22 cellular contexts compared by ENCODE assay signal in the genomic region with DNA sequence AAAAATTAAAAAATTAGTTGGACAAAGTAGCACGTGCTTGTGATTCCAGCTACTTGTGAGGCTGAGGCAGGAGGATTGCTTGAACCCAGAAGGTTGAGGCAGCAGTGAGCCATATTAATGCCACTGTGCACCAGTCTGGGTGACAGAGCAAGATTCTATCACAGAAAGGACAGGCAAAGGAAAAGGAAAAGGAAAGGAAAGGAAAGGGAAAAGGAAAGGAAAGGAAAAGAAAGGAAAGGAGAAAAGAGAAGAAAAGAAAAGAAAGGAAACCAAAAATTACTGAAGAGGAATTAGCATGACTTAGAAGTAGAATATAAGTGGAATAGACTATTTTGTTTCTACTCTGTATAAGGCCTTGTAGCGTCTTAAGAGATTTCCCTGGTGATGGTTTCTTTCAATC.
DNase-seq lines count a peak whose midpoint lies in the region; ATAC-seq, FAIRE-seq and TF ChIP-seq lines count a peak whose summit lies in the region.
"Had no signal": no experiment of that assay in that cellular context is flagged by ENCODE, and none has a peak within 500 bp of the region (broad histone marks: within the 10 kb centered on the region; RNA-seq: fewer than 3 reads in every experiment).

No MANE protein-coding gene starts in this region.

- H3K9ac ChIP-seq in HepG2 (ENCODE audit: insufficient read depth, low read depth, low read length) (no peak overlapping the region), iPS-20b (ENCODE audit: low read depth, low read length) (no peak overlapping the region), mammary epithelial cell (ENCODE audit: insufficient read depth, low read length) (no peak overlapping the region)
- H3K9ac ChIP-seq: BLaER1, GM23248 had no signal

- POLR2A ChIA-PET in HepG2 (lab: Yijun Ruan, JAX) (no interaction called here), WTC11 (lab: Charles Lee) (no interaction called here)

- H3K9me3 Mint-ChIP-seq in WTC11: peaks cover 6% of the 10 kb centered on the region; the same call in 1 of the 2 replicates
- H3K9me3 Mint-ChIP-seq: CD8-positive, alpha-beta T cell had no signal

- peak overlapping the region in 2 of 3 donors; percentile 63 to 82 for H3K27ac ChIP-seq in right lobe of liver
- no peak overlapping the region for H3K27ac ChIP-seq in HepG2 (ENCODE audit: extremely low read length, insufficient read depth, low read length)
- H3K27ac ChIP-seq in iPS-20b (ENCODE audit: low read length): peak overlapping the region; percentile 40
- peak overlapping the region; percentile 11 for H3K27ac ChIP-seq in upper lobe of right lung
- H3K27ac ChIP-seq in suprapubic skin: no peak overlapping the region
- no peak overlapping the region for H3K27ac ChIP-seq in mammary epithelial cell (ENCODE audit: insufficient read depth, low read depth, low read length)
- H3K27ac ChIP-seq: 22Rv1, BLaER1, C4-2B, GM23248 had no signal

- TF ChIP-seq RAD21 in HepG2 (CRISPR knock-in tag; IDR thresholded peaks at IDR 0.05): no peak

- CTCF ChIA-PET in HepG2 (lab: Yijun Ruan, JAX; ENCODE audit: low intra/inter-chr PET ratio, low total read pairs) (no interaction called here), WTC11 (lab: Charles Lee) (no interaction called here), mammary epithelial cell (lab: Charles Lee; ENCODE audit: low non-redundant PET) (no interaction called here)

- peaks cover 0 to 13% (median 4%) of the 10 kb centered on the region in 4 donors for H3K4me1 ChIP-seq in right lobe of liver
- peaks cover 18% of the 10 kb centered on the region for H3K4me1 ChIP-seq in HepG2 (ENCODE audit: insufficient read depth, low read length)
- H3K4me1 ChIP-seq in iPS-20b (ENCODE audit: insufficient read depth, low read length): peaks cover 49% of the 10 kb centered on the region
- H3K4me1 ChIP-seq in upper lobe of right lung: no peaks in the 10 kb centered on the region
- H3K4me1 ChIP-seq in suprapubic skin: no peaks in the 10 kb centered on the region
- H3K4me1 ChIP-seq in mammary epithelial cell (ENCODE audit: insufficient read depth, low read length): no peaks in the 10 kb centered on the region
- H3K4me1 ChIP-seq: BLaER1 had no signal

- H4K20me1 ChIP-seq in HepG2 (ENCODE audit: insufficient read depth, low read length) (no peaks in the 10 kb centered on the region), mammary epithelial cell (ENCODE audit: insufficient read depth, low read length) (no peaks in the 10 kb centered on the region)
- H4K20me1 ChIP-seq: BLaER1 had no signal

- in situ Hi-C loops in HepG2 (cut with HindIII; ENCODE audit: extremely low pct_ligation_motif_present, low pct_unique_long_range_greater_than_20kb): no loop called here
- in situ Hi-C loops in mammary epithelial cell (cut with MboI; ENCODE audit: low sequenced_read_pairs in 2 of 2): no loop called here

- DNase-seq in right lobe of liver (no peak), HepG2 (ENCODE audit: low spot score) (no peak), WTC11 (ENCODE audit: low spot score) (no peak), upper lobe of right lung (no peak), GM19240 (ENCODE audit: insufficient read length, low spot score) (no peak), suprapubic skin (ENCODE audit: low spot score in 2 of 2) (no peak), mammary epithelial cell (no peak)
- DNase-seq: CD4-positive, CD25-positive, alpha-beta regulatory T cell; CD8-positive, alpha-beta T cell; DMS153; DND-41; GM23248 had no signal

- BruUV-seq in HepG2 (replicated peaks; lab: Mats Ljungman, UMichigan) (no TSS peak), mammary epithelial cell (replicated peaks; lab: Mats Ljungman, UMichigan) (no TSS peak)

- 95% methylated on average over 2 of the region's 2 CpGs for WGBS in right lobe of liver (ENCODE audit: insufficient coverage, low coverage, low lambda C conversion rate, missing lambda C conversion rate)
- WGBS in HepG2 (ENCODE audit: low lambda C conversion rate): 66% methylated on average over 2 of the region's 2 CpGs
- 89% methylated on average over 2 of the region's 2 CpGs for WGBS in suprapubic skin
- 65% methylated on average over 2 of the region's 2 CpGs for WGBS in mammary epithelial cell (ENCODE audit: low coverage, missing lambda C conversion rate)

- peaks cover 6% of the 10 kb centered on the region; the same call in 1 of the 2 replicates for H3K36me3 Mint-ChIP-seq in WTC11
- H3K36me3 Mint-ChIP-seq: CD4-positive, CD25-positive, alpha-beta regulatory T cell; CD8-positive, alpha-beta T cell had no signal

- peak overlapping the region; percentile 20; the same call in 1 of the 2 replicates for H3K27ac Mint-ChIP-seq in WTC11
- H3K27ac Mint-ChIP-seq: B cell; CD4-positive, CD25-positive, alpha-beta regulatory T cell; CD8-positive, alpha-beta T cell had no signal

- H3K4me1 Mint-ChIP-seq in WTC11: peaks cover 36% of the 10 kb centered on the region
- H3K4me1 Mint-ChIP-seq: B cell; CD4-positive, CD25-positive, alpha-beta regulatory T cell had no signal

- H3K27me3 Mint-ChIP-seq in WTC11 (ENCODE audit: low read depth): no peaks in the 10 kb centered on the region
- H3K27me3 Mint-ChIP-seq: B cell had no signal

- H3K4me3 Mint-ChIP-seq in WTC11: no peak overlapping the region
- H3K4me3 Mint-ChIP-seq: B cell; CD4-positive, CD25-positive, alpha-beta regulatory T cell; CD8-positive, alpha-beta T cell had no signal

- no peaks in the 10 kb centered on the region for H3K27me3 ChIP-seq in right lobe of liver
- H3K27me3 ChIP-seq in HepG2 (ENCODE audit: control insufficient read depth in 1 of 2, insufficient read depth in 2 of 2, low read length in 2 of 2): no peaks in the 10 kb centered on the region
- no peaks in the 10 kb centered on the region for H3K27me3 ChIP-seq in iPS-20b (ENCODE audit: insufficient read depth, low read length)
- H3K27me3 ChIP-seq in upper lobe of right lung: no peaks in the 10 kb centered on the region
- H3K27me3 ChIP-seq in suprapubic skin: no peaks in the 10 kb centered on the region
- H3K27me3 ChIP-seq in mammary epithelial cell (ENCODE audit: insufficient read depth, low read length): no peaks in the 10 kb centered on the region
- H3K27me3 ChIP-seq: BLaER1 had no signal

- TF ChIP-seq EP300 in HepG2 (IDR thresholded peaks at IDR 0.05; ENCODE audit: low read depth in 2 of 2, low read length in 2 of 2): no peak
- TF ChIP-seq EP300 in HepG2 (CRISPR knock-in tag; IDR thresholded peaks at IDR 0.05; ENCODE audit: borderline replicate concordance): no peak
- no peak for TF ChIP-seq EP300 in suprapubic skin (IDR thresholded peaks at IDR 0.05)

- no peaks in the 10 kb centered on the region for H3K9me3 ChIP-seq in right lobe of liver
- no peaks in the 10 kb centered on the region for H3K9me3 ChIP-seq in HepG2 (ENCODE audit: low read length)
- H3K9me3 ChIP-seq in iPS-20b (ENCODE audit: insufficient read depth, low read depth, low read length): no peaks in the 10 kb centered on the region
- H3K9me3 ChIP-seq in upper lobe of right lung: no peaks in the 10 kb centered on the region
- no peaks in the 10 kb centered on the region for H3K9me3 ChIP-seq in suprapubic skin
- no peaks in the 10 kb centered on the region for H3K9me3 ChIP-seq in mammary epithelial cell (replicated peaks; ENCODE audit: insufficient read depth, low read length)
- H3K9me3 ChIP-seq: BLaER1, Caco-2 had no signal

- no peak overlapping the region for H2AFZ ChIP-seq in HepG2 (ENCODE audit: low read length)
- no peak overlapping the region for H2AFZ ChIP-seq in mammary epithelial cell (ENCODE audit: low read depth, low read length)
- H2AFZ ChIP-seq: GM23248 had no signal

- no peak overlapping the region for H3K4me3 ChIP-seq in right lobe of liver
- H3K4me3 ChIP-seq in HepG2 (replicated peaks in 1 of 3; ENCODE audit: insufficient read depth in 1 of 3, low read depth in 2 of 3, low read length in 3 of 3): no peak overlapping the region
- no peak overlapping the region for H3K4me3 ChIP-seq in iPS-20b (ENCODE audit: low read length)
- no peak overlapping the region for H3K4me3 ChIP-seq in upper lobe of right lung
- no peak overlapping the region for H3K4me3 ChIP-seq in suprapubic skin
- H3K4me3 ChIP-seq in mammary epithelial cell (replicated peaks in 1 of 3; ENCODE audit: insufficient read depth in 1 of 3, low read depth in 2 of 3, low read length in 3 of 3): no peak overlapping the region
- H3K4me3 ChIP-seq: BLaER1, GM23248 had no signal

- TF ChIP-seq CTCF in right lobe of liver (IDR thresholded peaks at IDR 0.05) (no peak), HepG2 (CRISPR knock-in tag; IDR thresholded peaks at IDR 0.05) (no peak), WTC11 (IDR thresholded peaks at IDR 0.05) (no peak), upper lobe of right lung (IDR thresholded peaks at IDR 0.05) (no peak), suprapubic skin (IDR thresholded peaks at IDR 0.05) (no peak), mammary epithelial cell (conservative IDR thresholded peaks at IDR 0.05 in 1 of 2, IDR thresholded peaks at IDR 0.05 in 1 of 2; ENCODE audit: extremely low read depth in 1 of 2, insufficient read depth in 1 of 2, low read depth in 1 of 2, low read length in 2 of 2) (no peak)

- no peak for FAIRE-seq in HepG2 (lab: Jason Lieb, UNC)
- FAIRE-seq: A204.1, G401.6, GM12892, H54 had no signal

- dilution Hi-C loops in mammary epithelial cell (cut with HindIII; ENCODE audit: low sequenced_read_pairs): no loop called here

- H3K4me2 ChIP-seq in HepG2 (ENCODE audit: low read depth, low read length) (no peak overlapping the region), mammary epithelial cell (ENCODE audit: insufficient read depth, low read depth, low read length) (no peak overlapping the region)
- H3K4me2 ChIP-seq: BLaER1 had no signal

- intact Hi-C loops in right lobe of liver (cut with DNase I): no loop called here
- intact Hi-C loops in HepG2 (cut with micrococcal nuclease; ENCODE audit: unreplicated experiment): no loop called here
- intact Hi-C loops in upper lobe of right lung (cut with DNase I): no loop called here
- intact Hi-C loops in mammary epithelial cell (cut with micrococcal nuclease): no loop called here

- H3K36me3 ChIP-seq in right lobe of liver (no peaks in the 10 kb centered on the region), HepG2 (replicated peaks in 1 of 2; ENCODE audit: control insufficient read depth in 1 of 2, insufficient read depth in 2 of 2, low read length in 2 of 2) (no peaks in the 10 kb centered on the region), iPS-20b (ENCODE audit: insufficient read depth, low read depth, low read length) (no peaks in the 10 kb centered on the region), upper lobe of right lung (no peaks in the 10 kb centered on the region), suprapubic skin (no peaks in the 10 kb centered on the region), mammary epithelial cell (ENCODE audit: insufficient read depth, low read length) (no peaks in the 10 kb centered on the region)
- H3K36me3 ChIP-seq: BLaER1 had no signal

- H3K79me2 ChIP-seq in HepG2 (ENCODE audit: insufficient read depth, low read length): no peaks in the 10 kb centered on the region
- H3K79me2 ChIP-seq in mammary epithelial cell (ENCODE audit: insufficient read depth, low read length): no peaks in the 10 kb centered on the region

- no peak for TF ChIP-seq POLR2A in right lobe of liver (IDR thresholded peaks at IDR 0.05)
- TF ChIP-seq POLR2A in HepG2 (IDR thresholded peaks at IDR 0.05; ENCODE audit: insufficient read depth in 1 of 2, low read depth in 2 of 2, low read length in 2 of 2): no peak
- no peak for TF ChIP-seq POLR2A in suprapubic skin (IDR thresholded peaks at IDR 0.05)

- ATAC-seq in right lobe of liver (no peak), HepG2 (no peak), WTC11 (no peak), upper lobe of right lung (no peak)
- ATAC-seq: CD8-positive, alpha-beta T cell had no signal

Comparison
In these comparisons a context has a peak if more than half of its experiments do, and no peak if none do; other contexts are left out.
1. H3K27ac ChIP-seq: peak in right lobe of liver (2 of 3), iPS-20b (single experiment) and upper lobe of right lung (single experiment); none in HepG2 (single experiment), suprapubic skin (single experiment) and mammary epithelial cell (single experiment).